ENCODE assay signal across 10 cellular contexts in genomic region chr7:71131256-71131752, GRCh38. TPM values are rescaled to one million over a fixed set of nuclear protein-coding genes. Genes with fewer than 3 reads are reported as not detected.
DNase-seq lines count a peak whose midpoint lies in the region; ATAC-seq, FAIRE-seq and TF ChIP-seq lines count a peak whose summit lies in the region.
"Had no signal": no experiment of that assay in that cellular context is flagged by ENCODE, and none has a peak within 500 bp of the region (broad histone marks: within the 10 kb centered on the region; RNA-seq: fewer than 3 reads in every experiment).

No MANE protein-coding gene starts in this region.

- no peak for FAIRE-seq in pancreas (lab: Jason Lieb, UNC)

- H3K27me3 ChIP-seq in BE2C = peaks cover 31% of the 10 kb centered on the region
- H3K27me3 ChIP-seq in pancreas = no peaks in the 10 kb centered on the region

- no peaks in the 10 kb centered on the region for H3K4me1 Mint-ChIP-seq in activated T-cell treated with anti-CD3 and anti-CD28 coated beads, Interleukin-2, amount 50 U/mL, for 24 hours (ENCODE audit: low read depth)
- H3K4me1 Mint-ChIP-seq: activated B cell treated with CpG ODN at 0.5 μM for 24 hours had no signal

- no peaks in the 10 kb centered on the region for H3K36me3 Mint-ChIP-seq in activated T-cell treated with anti-CD3 and anti-CD28 coated beads, Interleukin-2, amount 50 U/mL, for 24 hours (ENCODE audit: low read depth)

- no peak overlapping the region for H3K4me3 Mint-ChIP-seq in activated T-cell treated with anti-CD3 and anti-CD28 coated beads, Interleukin-2, amount 50 U/mL, for 24 hours
- H3K4me3 Mint-ChIP-seq: activated B cell treated with CpG ODN at 0.5 μM for 24 hours had no signal

- no peak overlapping the region for H3K4me3 ChIP-seq in BE2C (ENCODE audit: low read depth, low read length)
- H3K4me3 ChIP-seq in pancreas = peak overlapping the region; percentile 46 to 63 (median 56)

- H3K9me3 Mint-ChIP-seq in activated T-cell treated with anti-CD3 and anti-CD28 coated beads, Interleukin-2, amount 50 U/mL, for 24 hours = no peaks in the 10 kb centered on the region
- H3K9me3 Mint-ChIP-seq: activated B cell treated with CpG ODN at 0.5 μM for 24 hours had no signal

- H3K36me3 ChIP-seq in BE2C = no peaks in the 10 kb centered on the region
- H3K36me3 ChIP-seq in pancreas = no peaks in the 10 kb centered on the region

- DNase-seq in BE2C = peak; percentile 50
- DNase-seq in NCI-H2171 treated with DMSO at 0.1 percent for 48 hours (lab: John Stamatoyannopoulos, UW) = peak; percentile 83
- peak; percentile 63 for DNase-seq in Right ventricle myocardium superior
- peak; percentile 57 to 87 (median 70) for DNase-seq in pancreas
- DNase-seq in epidermal melanocyte (ENCODE audit: insufficient read length, low spot score) = no peak
- DNase-seq in activated T-cell treated with anti-CD3 and anti-CD28 coated beads, Interleukin-2, amount 50 U/mL, for 24 hours = no peak
- DNase-seq in central memory CD4-positive, alpha-beta T cell = no peak
- DNase-seq: activated B cell treated with CpG ODN at 0.5 μM for 24 hours had no signal

- H3K9me3 ChIP-seq in BE2C (no peaks in the 10 kb centered on the region), pancreas (no peaks in the 10 kb centered on the region)

- no peaks in the 10 kb centered on the region for H3K4me1 ChIP-seq in BE2C
- H3K4me1 ChIP-seq in pancreas = no peaks in the 10 kb centered on the region

- peak overlapping the region in 2 of 4 donors; percentile 35 to 48 for H3K27ac ChIP-seq in pancreas

- ATAC-seq in Right ventricle myocardium superior (ENCODE audit: poor library complexity) = peak; percentile 92
- ATAC-seq in pancreas = peak; percentile 89 to 94 (median 92)
- ATAC-seq in HG02571 (IDR thresholded peaks at IDR 0.05; ENCODE audit: unreplicated experiment) = no peak

- TF ChIP-seq CTCF in BE2C (IDR thresholded peaks at IDR 0.05; ENCODE audit: low read depth, low read length) (no peak), pancreas (IDR thresholded peaks at IDR 0.05) (no peak)

- WGBS in pancreas, 2 donors = 0% methylated on average over 57 to 62 of the region's 62 CpGs

- H3K27ac Mint-ChIP-seq in activated T-cell treated with anti-CD3 and anti-CD28 coated beads, Interleukin-2, amount 50 U/mL, for 24 hours = no peak overlapping the region
- H3K27ac Mint-ChIP-seq: activated B cell treated with CpG ODN at 0.5 μM for 24 hours had no signal

- peaks cover 37% of the 10 kb centered on the region for H3K27me3 Mint-ChIP-seq in activated T-cell treated with anti-CD3 and anti-CD28 coated beads, Interleukin-2, amount 50 U/mL, for 24 hours

- intact Hi-C loops in Right ventricle myocardium superior (cut with DNase I) (loop anchor here (10.0 kb wide), 1 partner anchor 283 kb away; no protein-coding TSS in a partner anchor), pancreas (cut with DNase I) (no loop called here)

RNA-seq across cellular contexts. Expression of gene GALNT17, which starts 0.6 kb away (rescaled TPM):
- not detected for polyA plus RNA-seq in BE2C (2012; ENCODE audit: insufficient read depth, insufficient read length, low read depth)
- total RNA-seq in Right ventricle myocardium superior (72.1 TPM), pancreas (1 to 10 TPM; 2.0 to 4.6 (median 2.9) TPM)
- 1 to 10 TPM in 1 of 2 donors, under 1 TPM in 1; 0.70 to 3.4 TPM for polyA plus RNA-seq in pancreas
- total RNA-seq: activated B cell treated with CpG ODN at 0.5 μM for 24 hours, fibroblast of villous mesenchyme had no signal

Comparison
In these comparisons a context has a peak if more than half of its experiments do, and no peak if none do; other contexts are left out.
1. DNase-seq: peak in BE2C (single experiment), NCI-H2171 treated with DMSO at 0.1 percent for 48 hours (single experiment), Right ventricle myocardium superior (single experiment) and pancreas (6 of 6); none in epidermal melanocyte (single experiment), activated T-cell treated with anti-CD3 and anti-CD28 coated beads, Interleukin-2, amount 50 U/mL, for 24 hours (single experiment) and central memory CD4-positive, alpha-beta T cell (single experiment).
2. RNA of gene GALNT17, which starts 0.6 kb away (total RNA-seq): 72.1 TPM in Right ventricle myocardium superior (single experiment); 2.0 to 4.6 TPM in pancreas; every median in the first group is over 10 times any median in the second.